9 cellular contexts compared by ENCODE assay signal in genomic region chr16:30585400-30586191, GRCh38.
A peak's percentile ranks its signal among the peaks of the same experiment; 100 is the strongest.
DNase-seq lines count a peak whose midpoint lies in the region; ATAC-seq, FAIRE-seq and TF ChIP-seq lines count a peak whose summit lies in the region.
"Had no signal": no experiment of that assay in that cellular context is flagged by ENCODE, and none has a peak within 500 bp of the region (broad histone marks: within the 10 kb centered on the region; RNA-seq: fewer than 3 reads in every experiment).

Gene ZNF785, minus strand, starts transcription at chr16:30585697. Its CDS starts 86 bp downstream, at chr16:30585611.

- no peak within 1 kb of the TSS for H3K27ac ChIP-seq in 22Rv1

- ATAC-seq in GM18519 (IDR thresholded peaks at IDR 0.05; ENCODE audit: low FRiP score, unreplicated experiment) (peak; percentile 78), HG03095 (IDR thresholded peaks at IDR 0.05; ENCODE audit: unreplicated experiment) (peak; percentile 91)

- FAIRE-seq in islet of Langerhans (lab: Jason Lieb, UNC): peak; percentile 96
- FAIRE-seq: G401.6 had no signal

- DNase-seq in NCI-H2227 (lab: John Stamatoyannopoulos, UW; ENCODE audit: unreplicated experiment): peak; percentile 97
- peak; percentile 90 for DNase-seq in activated CD4-positive, CD25-positive, alpha-beta regulatory T cell treated with anti-CD3 and anti-CD28 coated beads, Interleukin-2, amount 50 U/mL, for 16 hours (ENCODE audit: low read depth, low spot score)
- peak; percentile 99 for DNase-seq in cerebellar cortex (ENCODE audit: low spot score)
- DNase-seq in stimulated activated CD4-positive, alpha-beta T cell treated with anti-CD3 and anti-CD28 coated beads, Interleukin-12 subunit alpha, Interleukin-12 subunit beta, amount 100 ng/mL, for 24 hours (ENCODE audit: low read depth in 2 of 2): peak; percentile 81 to 90

- TF ChIP-seq CTCF in 22Rv1 (IDR thresholded peaks at IDR 0.05): 0 out of 2 replicates have a peak, but pooled peaks have one; percentile 13
